9 cellular contexts compared by ENCODE assay signal in the genomic region with DNA sequence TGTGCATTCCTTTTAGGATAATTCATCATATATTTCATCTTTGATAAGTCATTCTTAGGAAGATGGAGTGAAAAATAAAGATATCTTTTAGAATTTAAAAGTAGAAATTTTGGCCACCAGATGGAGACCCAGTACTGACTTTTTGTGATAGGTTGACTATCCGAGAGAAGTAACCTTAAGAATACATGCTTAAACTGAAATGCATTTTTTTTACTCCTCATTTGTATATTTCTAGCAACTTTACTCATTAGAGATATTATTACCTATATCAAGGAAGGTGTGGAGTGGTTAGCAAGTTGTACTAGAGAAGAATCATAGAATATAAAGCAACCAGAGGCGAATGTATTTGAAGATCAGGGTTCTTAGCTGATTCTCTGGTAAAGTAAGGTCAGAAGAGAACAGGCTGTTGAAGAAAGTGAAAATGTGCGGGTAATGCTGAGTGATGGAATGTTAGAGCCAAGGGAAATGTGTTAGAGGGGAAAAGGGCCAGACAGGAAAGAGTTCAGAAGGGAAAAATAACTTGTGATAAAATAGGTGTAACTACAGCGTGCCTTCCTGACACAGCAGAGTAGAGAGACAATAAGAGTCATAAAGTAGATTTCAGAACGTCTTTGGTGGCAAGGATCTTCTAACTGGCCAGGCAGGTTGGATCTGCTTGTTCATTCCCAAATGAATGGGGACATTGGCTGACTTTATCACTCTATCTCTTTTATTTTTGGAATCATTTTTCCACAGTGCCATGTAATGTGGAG. TPM values are rescaled to one million over a fixed set of nuclear protein-coding genes. Genes with fewer than 3 reads are reported as not detected.
A peak's percentile ranks its signal among the peaks of the same experiment; 100 is the strongest.
DNase-seq lines count a peak whose midpoint lies in the region; ATAC-seq, FAIRE-seq and TF ChIP-seq lines count a peak whose summit lies in the region.
"Had no signal": no experiment of that assay in that cellular context is flagged by ENCODE, and none has a peak within 500 bp of the region (broad histone marks: within the 10 kb centered on the region; RNA-seq: fewer than 3 reads in every experiment).

No MANE protein-coding gene starts in this region.

- H3K27ac ChIP-seq in endothelial cell of umbilical vein (ENCODE audit: insufficient read depth, low read depth, low read length) (no peak overlapping the region), neural cell (ENCODE audit: low read length) (peak overlapping the region; percentile 62)
- H3K27ac ChIP-seq in effector memory CD4-positive, alpha-beta T cell (ENCODE audit: insufficient read depth, low read length, poor library complexity, severe bottlenecking), result no peak overlapping the region

- H2AFZ ChIP-seq in endothelial cell of umbilical vein (ENCODE audit: low read depth, low read length) (no peak overlapping the region), neural cell (ENCODE audit: low read depth, low read length) (no peak overlapping the region)

- H3K4me3 ChIP-seq in endothelial cell of umbilical vein (replicated peaks in 1 of 3; ENCODE audit: insufficient read depth in 1 of 3, low read depth in 1 of 3, low read length in 3 of 3), result no peak overlapping the region
- H3K4me3 ChIP-seq in neural cell (ENCODE audit: low read length), result no peak overlapping the region
- H3K4me3 ChIP-seq in effector memory CD4-positive, alpha-beta T cell (ENCODE audit: insufficient read depth, low read depth, low read length, poor library complexity, severe bottlenecking), result no peak overlapping the region

- POLR2A ChIA-PET in endothelial cell of umbilical vein (lab: Charles Lee), result no interaction called here

- H3K9me3 ChIP-seq in endothelial cell of umbilical vein (replicated peaks; ENCODE audit: control insufficient read depth, insufficient read depth, low read length), result no peaks in the 10 kb centered on the region
- H3K9me3 ChIP-seq in neural cell (ENCODE audit: low read length), result no peaks in the 10 kb centered on the region
- no peaks in the 10 kb centered on the region for H3K9me3 ChIP-seq in effector memory CD4-positive, alpha-beta T cell (ENCODE audit: control insufficient read depth, low read length)

- no peaks in the 10 kb centered on the region for H3K9me2 ChIP-seq in neural cell (ENCODE audit: insufficient read depth, low read length)

- H4K20me1 ChIP-seq in endothelial cell of umbilical vein (replicated peaks; ENCODE audit: control insufficient read depth, extremely low read depth, insufficient read depth, low read length) (no peaks in the 10 kb centered on the region), neural cell (ENCODE audit: insufficient read depth) (no peaks in the 10 kb centered on the region)

- DNase-seq in CD1c-positive myeloid dendritic cell (ENCODE audit: extremely low spot score) (peak; percentile 38), NOMO-1 treated with DMSO at 0.1 percent for 48 hours (lab: John Stamatoyannopoulos, UW; ENCODE audit: unreplicated experiment) (peak; percentile 47), endothelial cell of umbilical vein (ENCODE audit: low read depth, low spot score) (peak; percentile 5), T-helper 1 cell (no peak)
- no peak for DNase-seq in effector memory CD4-positive, alpha-beta T cell
- DNase-seq: T-helper 17 cell had no signal

- no peaks in the 10 kb centered on the region for H3K9me1 ChIP-seq in endothelial cell of umbilical vein (replicated peaks; ENCODE audit: control insufficient read depth, extremely low read depth, insufficient read depth, low read length)

- no peak for TF ChIP-seq CTCF in endothelial cell of umbilical vein (IDR thresholded peaks at IDR 0.05; ENCODE audit: extremely low read depth in 1 of 2, insufficient read depth in 1 of 2, low read depth in 1 of 2, low read length in 2 of 2)
- peak; percentile 79 for TF ChIP-seq CTCF in neural cell (IDR thresholded peaks at IDR 0.05; ENCODE audit: poor library complexity, severe bottlenecking)

- peak; percentile 90 for TF ChIP-seq RAD21 in neural cell (conservative IDR thresholded peaks at IDR 0.05)

- H3K79me2 ChIP-seq in endothelial cell of umbilical vein (ENCODE audit: control insufficient read depth, insufficient read depth, low read length) (no peaks in the 10 kb centered on the region), neural cell (replicated peaks; ENCODE audit: insufficient read depth, low read length) (no peaks in the 10 kb centered on the region)

- no peak for TF ChIP-seq EP300 in neural cell (conservative IDR thresholded peaks at IDR 0.05; ENCODE audit: poor library complexity, severe bottlenecking)

- no peaks in the 10 kb centered on the region for H3K27me3 ChIP-seq in endothelial cell of umbilical vein (ENCODE audit: control insufficient read depth in 2 of 2, insufficient read depth in 2 of 2, low read length in 2 of 2)
- no peaks in the 10 kb centered on the region for H3K27me3 ChIP-seq in neural cell (ENCODE audit: insufficient read depth, low read depth, low read length)
- H3K27me3 ChIP-seq in effector memory CD4-positive, alpha-beta T cell (replicated peaks; ENCODE audit: control insufficient read depth, insufficient read depth, low read length, poor library complexity, severe bottlenecking), result no peaks in the 10 kb centered on the region

- no peak for FAIRE-seq in endothelial cell of umbilical vein (lab: Jason Lieb, UNC)

- H3K9ac ChIP-seq in endothelial cell of umbilical vein (replicated peaks; ENCODE audit: extremely low read depth, insufficient read depth, low read length) (no peak overlapping the region), neural cell (ENCODE audit: low read length) (no peak overlapping the region)

- dilution Hi-C loops in endothelial cell of umbilical vein (cut with MboI; ENCODE audit: extremely low pct_ligation_motif_present, low sequenced_read_pairs), result no loop called here

- intact Hi-C loops in endothelial cell of umbilical vein (cut with micrococcal nuclease), result loop anchor here (1.0 kb wide), 1 partner anchor 141 kb away; no protein-coding TSS in a partner anchor

- H3F3A ChIP-seq in neural cell (ENCODE audit: insufficient read depth, low read length, poor library complexity, severe bottlenecking), result no peaks in the 10 kb centered on the region

- H3K4me2 ChIP-seq in endothelial cell of umbilical vein (ENCODE audit: insufficient read depth, low read length), result no peak overlapping the region
- no peak overlapping the region for H3K4me2 ChIP-seq in neural cell (ENCODE audit: low read length)

- no TSS peak for BruUV-seq in endothelial cell of umbilical vein (replicated peaks; lab: Mats Ljungman, UMichigan)

- ATAC-seq in HG02884 (IDR thresholded peaks at IDR 0.05; ENCODE audit: unreplicated experiment) (no peak), HG03139 (IDR thresholded peaks at IDR 0.05; ENCODE audit: unreplicated experiment) (no peak)
- ATAC-seq: T-helper 17 cell had no signal

- no peak for TF ChIP-seq POLR2A in endothelial cell of umbilical vein (IDR thresholded peaks at IDR 0.05; ENCODE audit: low read depth, low read length)

- H3K4me1 ChIP-seq in endothelial cell of umbilical vein (ENCODE audit: control insufficient read depth, extremely low read depth, insufficient read depth, low read length), result no peaks in the 10 kb centered on the region
- no peaks in the 10 kb centered on the region for H3K4me1 ChIP-seq in effector memory CD4-positive, alpha-beta T cell (ENCODE audit: control insufficient read depth, insufficient read depth, low read length, poor library complexity, severe bottlenecking)

- H3K36me3 ChIP-seq in endothelial cell of umbilical vein (ENCODE audit: control insufficient read depth in 2 of 2, extremely low read depth in 1 of 2, insufficient read depth in 2 of 2, low read length in 2 of 2) (no peaks in the 10 kb centered on the region), neural cell (ENCODE audit: insufficient read depth, low read length) (no peaks in the 10 kb centered on the region)
- H3K36me3 ChIP-seq in effector memory CD4-positive, alpha-beta T cell (ENCODE audit: control insufficient read depth, insufficient read depth, low read length), result no peaks in the 10 kb centered on the region

- CTCF ChIA-PET in endothelial cell of umbilical vein (lab: Charles Lee), result no interaction called here

TF ChIP-seq in endothelial cell of umbilical vein, 7 proteins besides CTCF, POLR2A, EP300 and RAD21 (continues in another document):
- TF ChIP-seq MYC (IDR thresholded peaks at IDR 0.05; ENCODE audit: low read depth, low read length), result no peak
- no peak for TF ChIP-seq JUN (IDR thresholded peaks at IDR 0.05; ENCODE audit: borderline replicate concordance, insufficient read depth, insufficient read length, low read depth)
- no peak for TF ChIP-seq POLR2AphosphoS5 (IDR thresholded peaks at IDR 0.05; ENCODE audit: insufficient read depth, low read depth, low read length)
- no peak for TF ChIP-seq EZH2 (IDR thresholded peaks at IDR 0.05; ENCODE audit: borderline replicate concordance, low read depth, low read length, severe bottlenecking)
- TF ChIP-seq, protein P1, sequence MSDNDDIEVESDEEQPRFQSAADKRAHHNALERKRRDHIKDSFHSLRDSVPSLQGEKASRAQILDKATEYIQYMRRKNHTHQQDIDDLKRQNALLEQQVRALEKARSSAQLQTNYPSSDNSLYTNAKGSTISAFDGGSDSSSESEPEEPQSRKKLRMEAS (IDR thresholded peaks at IDR 0.05; ENCODE audit: insufficient read depth, insufficient read length), result no peak

TF ChIP-seq in neural cell, 6 proteins besides CTCF, POLR2A, EP300 and RAD21 (continues in another document):
- TF ChIP-seq POLR2AphosphoS5 (IDR thresholded peaks at IDR 0.05), result no peak
- peak; percentile 90 for TF ChIP-seq SMC3 (conservative IDR thresholded peaks at IDR 0.05; ENCODE audit: poor library complexity)

RNA-seq across cellular contexts. Expression of a gene that starts 52.3 kb away (rescaled TPM):
- not detected in 2 replicates for total RNA-seq in endothelial cell of umbilical vein
- polyA plus RNA-seq in endothelial cell of umbilical vein (not detected in 2 replicates), neural cell (not detected in 2 replicates)
- polyA plus RNA-seq in endothelial cell of umbilical vein (2011; cell fraction: cytosol; rRNA removed), result not detected in 2 replicates
- 0.01 TPM in 1 of 2 replicates, not detected in the other for polyA plus RNA-seq in endothelial cell of umbilical vein (2011; cell fraction: nucleus; rRNA removed)
- polyA plus RNA-seq in endothelial cell of umbilical vein (2012), result not detected in 2 replicates
- polyA minus RNA-seq in endothelial cell of umbilical vein (not detected in 2 replicates), neural cell (not detected in 2 replicates)
- not detected for polyA minus RNA-seq in endothelial cell of umbilical vein (2011; cell fraction: cytosol; rRNA and poly(A)+ RNA removed)
- not detected in 2 replicates for polyA minus RNA-seq in endothelial cell of umbilical vein (2011; cell fraction: nucleus; rRNA and poly(A)+ RNA removed)

Comparison
In these comparisons a context has a peak if more than half of its experiments do, and no peak if none do; other contexts are left out.
1. DNase-seq: peak in CD1c-positive myeloid dendritic cell (single experiment), NOMO-1 treated with DMSO at 0.1 percent for 48 hours (single experiment) and endothelial cell of umbilical vein (single experiment); none in effector memory CD4-positive, alpha-beta T cell (0 of 3) and T-helper 1 cell (0 of 5).